ENCODE assay signal across 14 cellular contexts in genomic region chr20:64065062-64065972, GRCh38. TPM values are rescaled to one million over a fixed set of nuclear protein-coding genes. Genes with fewer than 3 reads are reported as not detected.
DNase-seq lines count a peak whose midpoint lies in the region; ATAC-seq and TF ChIP-seq lines count a peak whose summit lies in the region.
"Had no signal": no experiment of that assay in that cellular context is flagged by ENCODE, and none has a peak within 500 bp of the region (broad histone marks: within the 10 kb centered on the region; RNA-seq: fewer than 3 reads in every experiment).

No MANE protein-coding gene starts in this region.

- peak overlapping the region; percentile 73 to 87 for H3K27ac Mint-ChIP-seq in activated naive CD4-positive, alpha-beta T cell treated with anti-CD3 and anti-CD28 coated beads, Interleukin-2, amount 50 U/mL, for 72 hours
- H3K27ac Mint-ChIP-seq in endothelial cell (ENCODE audit: unreplicated experiment), result no peak overlapping the region

- intact Hi-C loops in Right ventricle myocardium inferior (cut with DNase I), result no loop called here

- peaks cover 16% of the 10 kb centered on the region for H3K27me3 Mint-ChIP-seq in endothelial cell (ENCODE audit: unreplicated experiment)

- no peak for TF ChIP-seq CTCF in Peyer's patch (IDR thresholded peaks at IDR 0.05)
- no peak for TF ChIP-seq CTCF in endothelial cell (IDR thresholded peaks at IDR 0.05; ENCODE audit: unreplicated experiment)

- no peak for TF ChIP-seq POLR2A in Peyer's patch (IDR thresholded peaks at IDR 0.05)

- H3K36me3 Mint-ChIP-seq in activated naive CD4-positive, alpha-beta T cell treated with anti-CD3 and anti-CD28 coated beads, Interleukin-2, amount 50 U/mL, for 72 hours, result no peaks in the 10 kb centered on the region
- H3K36me3 Mint-ChIP-seq in endothelial cell (ENCODE audit: low read depth, unreplicated experiment), result peaks cover 5% of the 10 kb centered on the region

- no peak for DNase-seq in activated naive CD4-positive, alpha-beta T cell treated with anti-CD3 and anti-CD28 coated beads, Interleukin-2, amount 50 U/mL, for 72 hours (ENCODE audit: low spot score in 2 of 2)
- DNase-seq in activated naive CD4-positive, alpha-beta T cell treated with anti-CD3 and anti-CD28 coated beads, Interleukin-2, amount 50 U/mL, for 16 hours, result no peak
- no peak for DNase-seq in Peyer's patch
- DNase-seq in endothelial cell (ENCODE audit: low spot score), result no peak
- DNase-seq in Right ventricle myocardium inferior (ENCODE audit: missing footprints), result no peak
- no peak for DNase-seq in NCI-H1105 treated with DMSO at 0.1 percent for 48 hours (lab: John Stamatoyannopoulos, UW)
- DNase-seq in NCI-H1436 treated with DMSO at 0.1 percent for 48 hours (lab: John Stamatoyannopoulos, UW), result no peak
- DNase-seq in stimulated activated CD4-positive, alpha-beta T cell treated with anti-CD3 and anti-CD28 coated beads, Interleukin-4, amount 100 ng/mL, for 4 hours, result no peak
- DNase-seq: activated CD8-positive, alpha-beta memory T cell treated with anti-CD3 and anti-CD28 coated beads for 24 hours; NCI-H2171; upper lobe of right lung had no signal

- peak overlapping the region; percentile 42 for H3K4me3 Mint-ChIP-seq in endothelial cell (ENCODE audit: unreplicated experiment)

- H3K36me3 ChIP-seq in Peyer's patch, result no peaks in the 10 kb centered on the region
- H3K36me3 ChIP-seq: SJCRH30, upper lobe of right lung had no signal

- H3K4me3 ChIP-seq in Peyer's patch, result no peak overlapping the region
- H3K4me3 ChIP-seq: SJCRH30, upper lobe of right lung had no signal

- H3K27me3 ChIP-seq in Peyer's patch, result no peaks in the 10 kb centered on the region
- H3K27me3 ChIP-seq: SJCRH30, upper lobe of right lung had no signal

- peak overlapping the region in 3 of 4 donors; percentile 25 to 68 (median 33) for H3K27ac ChIP-seq in Peyer's patch
- H3K27ac ChIP-seq: HL-60, SJCRH30, upper lobe of right lung had no signal

- H3K4me1 ChIP-seq in Peyer's patch, result peaks cover 0 to 38% (median 37%) of the 10 kb centered on the region in 4 donors

- no peaks in the 10 kb centered on the region for H3K9me3 ChIP-seq in Peyer's patch
- H3K9me3 ChIP-seq: SJCRH30, upper lobe of right lung had no signal

- no peaks in the 10 kb centered on the region for H3K9me3 Mint-ChIP-seq in activated naive CD4-positive, alpha-beta T cell treated with anti-CD3 and anti-CD28 coated beads, Interleukin-2, amount 50 U/mL, for 72 hours
- H3K9me3 Mint-ChIP-seq in endothelial cell (ENCODE audit: unreplicated experiment), result no peaks in the 10 kb centered on the region

- no peak for ATAC-seq in activated naive CD4-positive, alpha-beta T cell treated with anti-CD3 and anti-CD28 coated beads, Interleukin-2, amount 50 U/mL, for 72 hours
- no peak for ATAC-seq in Right ventricle myocardium inferior
- ATAC-seq: upper lobe of right lung had no signal

- peaks cover 23% of the 10 kb centered on the region for H3K4me1 Mint-ChIP-seq in endothelial cell (ENCODE audit: unreplicated experiment)

RNA-seq across cellular contexts. Expression of gene TCEA2, which starts 2.3 kb away (rescaled TPM):
- 10 to 100 TPM; 21.9 to 79.3 TPM for total RNA-seq in activated naive CD4-positive, alpha-beta T cell treated with anti-CD3 and anti-CD28 coated beads, Interleukin-2, amount 50 U/mL, for 72 hours
- total RNA-seq in Peyer's patch, result 10 to 100 TPM in 2 of 4 donors, 1 to 10 TPM in 2; 4.7 to 19.8 (median 8.3) TPM
- 123 TPM for total RNA-seq in endothelial cell (ENCODE audit: unreplicated experiment)
- total RNA-seq in Right ventricle myocardium inferior, result 39.0 TPM

RNA-seq across cellular contexts. Expression of gene RGS19, which starts 14.0 kb away (rescaled TPM):
- total RNA-seq in activated naive CD4-positive, alpha-beta T cell treated with anti-CD3 and anti-CD28 coated beads, Interleukin-2, amount 50 U/mL, for 72 hours, result 10 to 100 TPM; 21.5 to 47.8 TPM
- total RNA-seq in Peyer's patch (10 to 100 TPM in 1 of 4 donors, 1 to 10 TPM in 3; 3.3 to 39.6 (median 6.8) TPM), endothelial cell (ENCODE audit: unreplicated experiment) (26.2 TPM), Right ventricle myocardium inferior (6.6 TPM)

RNA-seq across cellular contexts. Expression of gene OPRL1, which starts 14.6 kb away (rescaled TPM):
- total RNA-seq in activated naive CD4-positive, alpha-beta T cell treated with anti-CD3 and anti-CD28 coated beads, Interleukin-2, amount 50 U/mL, for 72 hours, result 1 to 10 TPM in 1 of 2 donors, under 1 TPM in 1; 0.32 to 1.2 TPM
- total RNA-seq in Peyer's patch (under 1 TPM in 1 of 4 donors, not detected in 3; 0.27 TPM), endothelial cell (ENCODE audit: unreplicated experiment) (10.2 TPM), Right ventricle myocardium inferior (0.49 TPM)

RNA-seq across cellular contexts. Expression of gene SOX18, which starts 15.9 kb away (rescaled TPM):
- total RNA-seq in activated naive CD4-positive, alpha-beta T cell treated with anti-CD3 and anti-CD28 coated beads, Interleukin-2, amount 50 U/mL, for 72 hours, result 1 to 10 TPM in 1 of 2 donors, under 1 TPM in 1; 0.39 to 1.4 TPM
- total RNA-seq in Peyer's patch (1 to 10 TPM in 3 of 4 donors, not detected in 1; 2.8 to 6.6 (median 3.4) TPM), endothelial cell (ENCODE audit: unreplicated experiment) (149 TPM), Right ventricle myocardium inferior (38.4 TPM)
- total RNA-seq: bronchial epithelial cell had no signal

RNA-seq across cellular contexts. Expression of gene LKAAEAR1, which starts 18.9 kb away (rescaled TPM):
- not detected for total RNA-seq in activated naive CD4-positive, alpha-beta T cell treated with anti-CD3 and anti-CD28 coated beads, Interleukin-2, amount 50 U/mL, for 72 hours
- total RNA-seq in Peyer's patch (not detected), endothelial cell (ENCODE audit: unreplicated experiment) (not detected), Right ventricle myocardium inferior (not detected)
- total RNA-seq: bronchial epithelial cell, SJCRH30, upper lobe of right lung had no signal
